20 cellular contexts compared by ENCODE assay signal in genomic region chr11:95883381-95883780, GRCh38. TPM values are rescaled to one million over a fixed set of nuclear protein-coding genes. Genes with fewer than 3 reads are reported as not detected.
A peak's percentile ranks its signal among the peaks of the same experiment; 100 is the strongest.
DNase-seq lines count a peak whose midpoint lies in the region; FAIRE-seq and TF ChIP-seq lines count a peak whose summit lies in the region.
"Had no signal": no experiment of that assay in that cellular context is flagged by ENCODE, and none has a peak within 500 bp of the region (broad histone marks: within the 10 kb centered on the region; RNA-seq: fewer than 3 reads in every experiment).

No MANE protein-coding gene starts in this region.

- H3K27me3 ChIP-seq in ACC112 (ENCODE audit: insufficient read depth, low read length) (no peaks in the 10 kb centered on the region), brain microvascular endothelial cell (replicated peaks) (no peaks in the 10 kb centered on the region), prostate gland (replicated peaks; ENCODE audit: insufficient read depth) (no peaks in the 10 kb centered on the region)
- H3K27me3 ChIP-seq: BLaER1 treated with 17β-estradiol and CSF1 and Interleukin-3, amounts not matched to agents 10 nM and 100 nM had no signal

- H3K27ac ChIP-seq in ACC112 (ENCODE audit: low read depth, low read length) (peak overlapping the region; percentile 19; the same call in 1 of the 2 replicates), brain microvascular endothelial cell (peak overlapping the region; percentile 45), prostate gland (no peak overlapping the region)
- H3K27ac ChIP-seq: BLaER1 treated with 17β-estradiol and CSF1 and Interleukin-3, amounts not matched to agents 10 nM and 100 nM had no signal

- in situ Hi-C loops in brain microvascular endothelial cell (cut with HindIII; ENCODE audit: low pct_ligation_motif_present, low sequenced_read_pairs) = no loop called here

- TF ChIP-seq POLR2A in prostate gland (IDR thresholded peaks at IDR 0.05) = no peak

- WGBS in prostate gland = 79% methylated on average over 1 of the region's 1 CpG

- DNase-seq in brain microvascular endothelial cell (no peak), fibroblast of villous mesenchyme (ENCODE audit: low read depth) (peak; percentile 43), prostate gland (ENCODE audit: low spot score) (no peak), NCI-H2196 (lab: John Stamatoyannopoulos, UW; ENCODE audit: unreplicated experiment) (no peak), GM10266 (ENCODE audit: extremely low spot score) (no peak), NCI-H774 (lab: John Stamatoyannopoulos, UW) (no peak)
- DNase-seq: 8988T; CD8-positive, alpha-beta memory T cell; COR-L47; DMS 273 treated with DMSO at 0.1 percent for 48 hours; DMS53; DND-41; EL; GM23248 had no signal

- H3K79me2 ChIP-seq in ACC112 (ENCODE audit: control insufficient read depth, insufficient read depth, low read length, unreplicated experiment) = peaks cover 3% of the 10 kb centered on the region

- H2AFZ ChIP-seq in ACC112 (ENCODE audit: low read length, unreplicated experiment) = no peak overlapping the region
- H2AFZ ChIP-seq: GM23248 had no signal

- no peak for TF ChIP-seq CTCF in brain microvascular endothelial cell (IDR thresholded peaks at IDR 0.05; ENCODE audit: low read depth, low read length, missing control alignments)
- no peak for TF ChIP-seq CTCF in fibroblast of villous mesenchyme (IDR thresholded peaks at IDR 0.05; ENCODE audit: insufficient read depth, low read depth, low read length)
- no peak for TF ChIP-seq CTCF in prostate gland (IDR thresholded peaks at IDR 0.05)
- no peak for TF ChIP-seq CTCF in GM10266 (IDR thresholded peaks at IDR 0.05; ENCODE audit: control insufficient read depth, insufficient read depth, low read depth, missing control alignments)

- H3K4me1 ChIP-seq in ACC112 (ENCODE audit: control insufficient read depth, insufficient read depth, low read length, unreplicated experiment) (peaks cover 15% of the 10 kb centered on the region), prostate gland (replicated peaks) (no peaks in the 10 kb centered on the region)
- H3K4me1 ChIP-seq: BLaER1 treated with 17β-estradiol and CSF1 and Interleukin-3, amounts not matched to agents 10 nM and 100 nM had no signal

- H3K36me3 ChIP-seq in ACC112 (ENCODE audit: insufficient read depth, low read length) (peaks cover 23% of the 10 kb centered on the region), brain microvascular endothelial cell (replicated peaks) (peaks cover 6% of the 10 kb centered on the region), prostate gland (no peaks in the 10 kb centered on the region)

- intact Hi-C loops in prostate gland (cut with DNase I) = no loop called here

- peak; percentile 55 for FAIRE-seq in endometrium (lab: Jason Lieb, UNC)
- FAIRE-seq: GM12891, GM19239 had no signal

- H3K4me3 ChIP-seq in ACC112 (ENCODE audit: low read depth, low read length) = no peak overlapping the region
- no peak overlapping the region for H3K4me3 ChIP-seq in brain microvascular endothelial cell (ENCODE audit: low read depth, low read length)
- H3K4me3 ChIP-seq in fibroblast of villous mesenchyme (ENCODE audit: low read depth, low read length) = no peak overlapping the region
- H3K4me3 ChIP-seq in prostate gland = no peak overlapping the region
- H3K4me3 ChIP-seq: BLaER1 treated with 17β-estradiol and CSF1 and Interleukin-3, amounts not matched to agents 10 nM and 100 nM; GM23248; HAP-1 had no signal

- H3K9me3 ChIP-seq in prostate gland = no peaks in the 10 kb centered on the region
- H3K9me3 ChIP-seq: HAP-1 had no signal

RNA-seq across cellular contexts. Expression of gene MTMR2, which starts 40.5 kb away (rescaled TPM):
- total RNA-seq in fibroblast of villous mesenchyme (49.3 and 53.5 TPM in 2 replicates), prostate gland (10 to 100 TPM; 32.8 to 37.7 TPM)

Comparison
In these comparisons a context has a peak if more than half of its experiments do, and no peak if none do; other contexts are left out.
1. H3K27ac ChIP-seq: peak in ACC112 (single experiment) and brain microvascular endothelial cell (single experiment); none in prostate gland (0 of 2).